ENCODE assay signal across 16 cellular contexts in genomic region chr1:219266524-219266923, GRCh38.
A peak's percentile ranks its signal among the peaks of the same experiment; 100 is the strongest.
DNase-seq lines count a peak whose midpoint lies in the region; ATAC-seq, FAIRE-seq and TF ChIP-seq lines count a peak whose summit lies in the region.
"Had no signal": no experiment of that assay in that cellular context is flagged by ENCODE, and none has a peak within 500 bp of the region (broad histone marks: within the 10 kb centered on the region; RNA-seq: fewer than 3 reads in every experiment).

No MANE protein-coding gene starts in this region.

- H3K4me2 ChIP-seq in IMR-90 (ENCODE audit: low read depth, low read length) = no peak overlapping the region
- H3K4me2 ChIP-seq: A549 had no signal

- no peak overlapping the region for H2AK9ac ChIP-seq in IMR-90 (replicated peaks; ENCODE audit: low read depth, low read length, poor library complexity)

- no peak overlapping the region for H3K9ac ChIP-seq in IMR-90 (ENCODE audit: low read depth, low read length)

- no peak for TF ChIP-seq CTCF in IMR-90 (conservative IDR thresholded peaks at IDR 0.05; ENCODE audit: low read depth, low read length)
- TF ChIP-seq CTCF in fibroblast of villous mesenchyme (IDR thresholded peaks at IDR 0.05; ENCODE audit: insufficient read depth, low read depth, low read length) = no peak
- TF ChIP-seq CTCF in transverse colon (IDR thresholded peaks at IDR 0.05) = no peak

- H3K36me3 ChIP-seq in IMR-90 (ENCODE audit: control insufficient read depth, insufficient read depth, low read length) = no peaks in the 10 kb centered on the region
- H3K36me3 ChIP-seq in transverse colon = no peaks in the 10 kb centered on the region
- H3K36me3 ChIP-seq: BE2C had no signal

- H2AK5ac ChIP-seq in IMR-90 (ENCODE audit: low read depth, low read length) = no peak overlapping the region

- DNase-seq in IMR-90 = peak; percentile 48
- peak; percentile 6 for DNase-seq in fibroblast of villous mesenchyme (ENCODE audit: low read depth)
- DNase-seq in activated gamma-delta T cell treated with Interleukin-2 at 50 U/mL for 16 hours = no peak
- no peak for DNase-seq in activated T-cell treated with anti-CD3 and anti-CD28 coated beads for 4 hours
- no peak for DNase-seq in transverse colon
- DNase-seq: BE2C; CD4-positive, alpha-beta memory T cell; DMS79 treated with DMSO at 0.1 percent for 48 hours; EL; GDM1 had no signal

- in situ Hi-C loops in IMR-90 (cut with MboI; ENCODE audit: low sequenced_read_pairs) = no loop called here
- in situ Hi-C loops in transverse colon (cut with MboI; ENCODE audit: low pct_ligation_motif_present in 1 of 4, low pct_unique_long_range_greater_than_20kb in 1 of 4, low sequenced_read_pairs in 3 of 4) = no loop called here

- no peak overlapping the region for H2AFZ ChIP-seq in IMR-90 (replicated peaks; ENCODE audit: low read length, poor library complexity)

- no peak overlapping the region for H4K91ac ChIP-seq in IMR-90 (ENCODE audit: insufficient read depth, low read depth, low read length)

- no peak for TF ChIP-seq RAD21 in IMR-90 (IDR thresholded peaks at IDR 0.05; ENCODE audit: low read length)

- H2BK5ac ChIP-seq in IMR-90 (ENCODE audit: low read depth, low read length, poor library complexity, severe bottlenecking) = no peak overlapping the region

- ATAC-seq in IMR-90 (ENCODE audit: low read depth) (peak; percentile 67), HG03139 (IDR thresholded peaks at IDR 0.05; ENCODE audit: unreplicated experiment) (no peak)
- ATAC-seq: A549 had no signal

- WGBS in IMR-90 (ENCODE audit: extremely low coverage in 2 of 2, insufficient read length in 1 of 2), 2 experiments = no CpG with 5 or more reads among the region's 2 CpGs
- 83 to 89% methylated on average over 2 of the region's 2 CpGs for WGBS in transverse colon (ENCODE audit: low coverage in 1 of 2), 2 donors

- H2BK15ac ChIP-seq in IMR-90 (ENCODE audit: low read depth, low read length) = no peak overlapping the region

- TF ChIP-seq EP300 in transverse colon (IDR thresholded peaks at IDR 0.05; ENCODE audit: low read depth) = no peak

- H2BK20ac ChIP-seq in IMR-90 (ENCODE audit: low read depth, low read length) = no peak overlapping the region

- peak; percentile 25 for FAIRE-seq in TTC549 (lab: Jason Lieb, UNC)
- FAIRE-seq: A549, GM12892, H54 had no signal

- no peak overlapping the region for H3K56ac ChIP-seq in IMR-90 (ENCODE audit: extremely low read depth, insufficient read depth, low read length)

- no peaks in the 10 kb centered on the region for H3K27me3 ChIP-seq in IMR-90 (ENCODE audit: control insufficient read depth, insufficient read depth, low read length)
- no peaks in the 10 kb centered on the region for H3K27me3 ChIP-seq in transverse colon
- H3K27me3 ChIP-seq: BE2C had no signal

- H3K4ac ChIP-seq in IMR-90 (ENCODE audit: low read depth, low read length) = no peak overlapping the region

- TF ChIP-seq POLR2A in IMR-90 (IDR thresholded peaks at IDR 0.05; ENCODE audit: low read depth, low read length) (no peak), transverse colon (IDR thresholded peaks at IDR 0.05) (no peak)

- no peak overlapping the region for H3K14ac ChIP-seq in IMR-90 (replicated peaks; ENCODE audit: low read depth, low read length)

- CTCF ChIA-PET in IMR-90 (lab: Yijun Ruan, JAX) = no interaction called here

- no peaks in the 10 kb centered on the region for H3K79me1 ChIP-seq in IMR-90 (ENCODE audit: low read depth in 1 of 2, low read length in 2 of 2)

- H3K4me1 ChIP-seq in IMR-90 (ENCODE audit: control insufficient read depth, insufficient read depth, low read length) (no peaks in the 10 kb centered on the region), transverse colon (no peaks in the 10 kb centered on the region)
- H3K4me1 ChIP-seq: BE2C had no signal

- no peak overlapping the region for H4K8ac ChIP-seq in IMR-90 (ENCODE audit: low read depth in 2 of 2, low read length in 2 of 2)

- no peaks in the 10 kb centered on the region for H4K20me1 ChIP-seq in IMR-90 (ENCODE audit: insufficient read depth, low read length)

- no peak overlapping the region for H2BK120ac ChIP-seq in IMR-90 (ENCODE audit: low read depth, low read length)

- no peak overlapping the region for H4K5ac ChIP-seq in IMR-90 (ENCODE audit: low read depth, low read length)

- no peak overlapping the region for H3K27ac ChIP-seq in IMR-90 (ENCODE audit: insufficient read depth, low read length)
- no peak overlapping the region for H3K27ac ChIP-seq in transverse colon
- H3K27ac ChIP-seq: A549, C4-2B had no signal

- H3K23ac ChIP-seq in IMR-90 (ENCODE audit: low read depth, low read length) = no peak overlapping the region

- POLR2A ChIA-PET in IMR-90 (lab: Charles Lee; ENCODE audit: unreplicated experiment) = no interaction called here

- dilution Hi-C loops in IMR-90 (cut with HindIII; ENCODE audit: low sequenced_read_pairs, unreplicated experiment) = no loop called here

- H3K9me3 ChIP-seq in IMR-90 (ENCODE audit: control insufficient read depth, insufficient read depth, low read length) = peaks cover 1% of the 10 kb centered on the region; the same call in 1 of the 2 replicates
- no peaks in the 10 kb centered on the region for H3K9me3 ChIP-seq in transverse colon
- H3K9me3 ChIP-seq: BE2C had no signal

- intact Hi-C loops in IMR-90 (cut with micrococcal nuclease) (no loop called here), transverse colon (cut with DNase I; ENCODE audit: low total_unique reads) (no loop called here)

- no peak overlapping the region for H3K18ac ChIP-seq in IMR-90 (ENCODE audit: low read depth, low read length)

- H3K4me3 ChIP-seq in IMR-90 (ENCODE audit: insufficient read depth, low read depth, low read length) (no peak overlapping the region), fibroblast of villous mesenchyme (ENCODE audit: low read depth, low read length) (no peak overlapping the region), transverse colon (no peak overlapping the region)
- H3K4me3 ChIP-seq: A549 had no signal

- no TSS peak for BruUV-seq in IMR-90 (replicated peaks; lab: Mats Ljungman, UMichigan)

- no peaks in the 10 kb centered on the region for H3K9me1 ChIP-seq in IMR-90 (ENCODE audit: insufficient read depth, low read length)

TF ChIP-seq in IMR-90, 13 proteins besides CTCF, POLR2A, EP300 and RAD21:
- TF ChIP-seq FOS (IDR thresholded peaks at IDR 0.05; ENCODE audit: low read depth, low read length) = 0 out of 2 replicates have a peak, but pooled peaks have one; percentile 32
- TF ChIP-seq, protein P1, sequence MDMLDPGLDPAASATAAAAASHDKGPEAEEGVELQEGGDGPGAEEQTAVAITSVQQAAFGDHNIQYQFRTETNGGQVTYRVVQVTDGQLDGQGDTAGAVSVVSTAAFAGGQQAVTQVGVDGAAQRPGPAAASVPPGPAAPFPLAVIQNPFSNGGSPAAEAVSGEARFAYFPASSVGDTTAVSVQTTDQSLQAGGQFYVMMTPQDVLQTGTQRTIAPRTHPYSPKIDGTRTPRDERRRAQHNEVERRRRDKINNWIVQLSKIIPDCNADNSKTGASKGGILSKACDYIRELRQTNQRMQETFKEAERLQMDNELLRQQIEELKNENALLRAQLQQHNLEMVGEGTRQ (IDR thresholded peaks at IDR 0.05; ENCODE audit: low read depth, low read length) = no peak
- peak; percentile 27; the same call in 1 of the 2 replicates for TF ChIP-seq CEBPB (IDR thresholded peaks at IDR 0.05; ENCODE audit: low read depth, low read length)

Comparison
In these comparisons a context has a peak if more than half of its experiments do, and no peak if none do; other contexts are left out.
1. DNase-seq: peak in IMR-90 (single experiment) and fibroblast of villous mesenchyme (single experiment); none in activated gamma-delta T cell treated with Interleukin-2 at 50 U/mL for 16 hours (single experiment), activated T-cell treated with anti-CD3 and anti-CD28 coated beads for 4 hours (single experiment) and transverse colon (single experiment).